8 cellular contexts compared by ENCODE assay signal in the genomic region with DNA sequence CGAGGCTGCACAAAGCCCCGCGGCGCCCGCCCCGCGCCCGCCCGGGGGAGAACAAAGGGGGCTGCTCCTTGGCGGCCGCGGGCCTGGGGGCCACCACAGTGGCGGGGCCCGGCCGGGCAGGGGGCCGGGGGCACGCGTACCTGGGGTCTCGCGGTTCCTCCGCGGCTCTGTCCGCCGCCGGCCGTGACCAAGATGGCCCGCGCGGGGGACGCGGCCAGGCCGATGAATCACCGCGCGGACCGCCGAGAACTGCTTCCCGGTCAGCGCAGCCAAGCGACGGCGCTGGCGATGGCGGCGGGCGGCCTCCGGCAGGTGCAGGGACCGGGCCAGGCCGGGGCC. TPM values are rescaled to one million over a fixed set of nuclear protein-coding genes. Genes with fewer than 3 reads are reported as not detected.
A peak's percentile ranks its signal among the peaks of the same experiment; 100 is the strongest.
DNase-seq lines count a peak whose midpoint lies in the region; TF ChIP-seq lines count a peak whose summit lies in the region.

TSS of gene RTL6 (minus strand) at position 330 of the 339 bp plus-strand sequence. CDS start 677 bp downstream, outside the sequence.

- no peaks in the 10 kb centered on the region for H3K36me3 ChIP-seq in CD4-positive, alpha-beta memory T cell (ENCODE audit: insufficient read depth, low read length)
- H3K36me3 ChIP-seq in colonic mucosa: no peaks in the 10 kb centered on the region

- peaks cover 51% of the 10 kb centered on the region for H3K4me1 ChIP-seq in CD4-positive, alpha-beta memory T cell (ENCODE audit: insufficient read depth, low read length)
- no peaks in the 10 kb centered on the region for H3K4me1 ChIP-seq in colonic mucosa
- peaks cover 18% of the 10 kb centered on the region for H3K4me1 ChIP-seq in mononuclear cell (ENCODE audit: insufficient read depth, low read length)

- H3K9me3 Mint-ChIP-seq in CD4-positive, alpha-beta memory T cell: peaks cover 0 to 3% (median 0%) of the 10 kb centered on the region in 8 donors

- peak within 1 kb of the TSS; percentile 73 for H3K27ac ChIP-seq in CD4-positive, alpha-beta memory T cell (ENCODE audit: low read depth, low read length)
- H3K27ac ChIP-seq in colonic mucosa: peak within 1 kb of the TSS; percentile 72

- no peaks in the 10 kb centered on the region for H3K27me3 Mint-ChIP-seq in CD4-positive, alpha-beta memory T cell

- peaks cover 9 to 15% of the 10 kb centered on the region in 2 donors for H3K36me3 Mint-ChIP-seq in CD4-positive, alpha-beta memory T cell

- no peak for TF ChIP-seq CTCF in colonic mucosa (IDR thresholded peaks at IDR 0.05)

- DNase-seq in CD4-positive, alpha-beta memory T cell: no peak
- DNase-seq in M059J (ENCODE audit: low read depth) (no peak), colonic mucosa (no peak), ureter (ENCODE audit: low spot score) (no peak), DMS 273 treated with DMSO at 0.1 percent for 48 hours (lab: John Stamatoyannopoulos, UW) (no peak)
- DNase-seq in activated CD4-positive, alpha-beta T cell treated with anti-CD3 and anti-CD28 coated beads for 4 hours: no peak
- DNase-seq in stimulated activated CD4-positive, alpha-beta T cell treated with anti-CD3 and anti-CD28 coated beads, Interleukin-2, amount 100 ng/mL, for 48 hours: no peak

- H3K9ac ChIP-seq in colonic mucosa (ENCODE audit: low read depth in 2 of 2, low read length in 2 of 2): peak within 1 kb of the TSS; percentile 81 to 94

- H3K4me1 Mint-ChIP-seq in CD4-positive, alpha-beta memory T cell: peaks cover 18 to 56% (median 37%) of the 10 kb centered on the region in 4 donors

- peak within 1 kb of the TSS; percentile 36 to 51 for H3K4me3 ChIP-seq in CD4-positive, alpha-beta memory T cell (ENCODE audit: low read length in 2 of 2)
- peak within 1 kb of the TSS; percentile 87 for H3K4me3 ChIP-seq in colonic mucosa
- H3K4me3 ChIP-seq in mononuclear cell (ENCODE audit: low read length): peak within 1 kb of the TSS; percentile 51

- CTCF ChIA-PET in CD4-positive, alpha-beta memory T cell (lab: Charles Lee; ENCODE audit: partially characterized antibody): no interaction called here

- intact Hi-C loops in CD4-positive, alpha-beta memory T cell (cut with micrococcal nuclease): loop anchor here (1.0 to 5.0 kb wide), 2 partner anchors 43 to 664 kb away; partner anchors contain the start of gene NUP50
- intact Hi-C loops in colonic mucosa (cut with DNase I): no loop called here

- POLR2A ChIA-PET in CD4-positive, alpha-beta memory T cell (lab: Charles Lee; ENCODE audit: partially characterized antibody): interaction anchor here (1.2 kb wide), 1 partner anchor 33 kb away, joined by 4 read pairs; no protein-coding TSS in a partner anchor

- H3K27ac Mint-ChIP-seq in CD4-positive, alpha-beta memory T cell: peak within 1 kb of the TSS; percentile 89 to 97 (median 93)

- H3K27me3 ChIP-seq in CD4-positive, alpha-beta memory T cell (ENCODE audit: insufficient read depth, low read length): no peaks in the 10 kb centered on the region
- H3K27me3 ChIP-seq in colonic mucosa (no peaks in the 10 kb centered on the region), mononuclear cell (ENCODE audit: insufficient read depth, low read length) (peaks cover 4% of the 10 kb centered on the region)

- peak within 1 kb of the TSS; percentile 79 to 89 (median 85) for H3K4me3 Mint-ChIP-seq in CD4-positive, alpha-beta memory T cell

- H3K9me3 ChIP-seq in CD4-positive, alpha-beta memory T cell (ENCODE audit: control insufficient read depth in 1 of 2, low read length in 2 of 2): no peaks in the 10 kb centered on the region
- H3K9me3 ChIP-seq in colonic mucosa (no peaks in the 10 kb centered on the region), mononuclear cell (ENCODE audit: low read depth, low read length) (no peaks in the 10 kb centered on the region)

RNA-seq across cellular contexts. Expression of gene RTL6, which starts in this region (rescaled TPM):
- total RNA-seq in CD4-positive, alpha-beta memory T cell: 10 to 100 TPM; 22.3 to 25.2 TPM
- 10 to 100 TPM in 1 of 2 donors, 1 to 10 TPM in 1; 4.3 to 11.9 TPM for polyA plus RNA-seq in CD4-positive, alpha-beta memory T cell
- total RNA-seq in M059J (2014; rRNA removed; shearing (Covaris generic)): 12.7 and 17.0 TPM in 2 replicates
- 10 to 100 TPM; 20.2 to 23.8 TPM for total RNA-seq in colonic mucosa
- total RNA-seq in mononuclear cell: 9.1 TPM
- total RNA-seq in ureter: 27.2 TPM
